ENCODE assay signal across 8 cellular contexts in the genomic region with DNA sequence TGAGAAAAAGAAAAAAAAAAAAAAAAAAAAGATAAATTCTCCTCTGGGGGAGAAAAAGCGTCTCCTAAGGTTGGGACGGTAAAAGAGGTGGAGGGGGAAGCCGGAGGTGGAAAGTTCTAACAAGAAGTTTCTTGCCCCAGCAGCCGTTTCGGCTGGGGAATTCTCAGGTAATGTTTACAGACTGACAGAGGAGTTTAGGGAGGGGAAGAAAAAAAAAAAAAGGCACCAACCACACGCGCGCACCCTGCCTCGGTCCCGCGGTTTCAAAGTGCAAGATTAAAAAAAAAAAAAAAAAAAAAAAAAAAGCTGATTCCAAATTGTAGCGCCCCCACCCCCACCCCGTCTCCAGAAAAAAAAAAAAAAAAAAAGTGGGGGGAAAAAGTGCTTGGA. TPM values are rescaled to one million over a fixed set of nuclear protein-coding genes. Genes with fewer than 3 reads are reported as not detected.
DNase-seq lines count a peak whose midpoint lies in the region; ATAC-seq and TF ChIP-seq lines count a peak whose summit lies in the region.

No MANE protein-coding gene starts in this region.

- peak overlapping the region in 1 of 3 donors; percentile 39 for H3K27ac Mint-ChIP-seq in IgD-negative memory B cell

- peak overlapping the region; percentile 98 for H3K27ac ChIP-seq in skeletal muscle tissue (ENCODE audit: low read depth, low read length)

- no peak for TF ChIP-seq CTCF in fibroblast of the aortic adventitia (IDR thresholded peaks at IDR 0.05; ENCODE audit: insufficient read depth, low read length)

- peak overlapping the region; percentile 92 for H3K4me3 ChIP-seq in fibroblast of the aortic adventitia (ENCODE audit: low read depth, low read length)
- peak overlapping the region; percentile 68 to 83 (median 81) for H3K4me3 ChIP-seq in skeletal muscle tissue (ENCODE audit: low read length in 3 of 3)

- peak; percentile 49 for DNase-seq in activated CD8-positive, alpha-beta memory T cell treated with anti-CD3 and anti-CD28 coated beads, Interleukin-2, amount 50 U/mL, for 4 hours
- DNase-seq in fibroblast of the aortic adventitia (ENCODE audit: low read depth) (no peak), dermis blood vessel endothelial cell (no peak)

- H3K9me3 ChIP-seq in skeletal muscle tissue (ENCODE audit: control insufficient read depth in 3 of 3, low read length in 3 of 3), result no peaks in the 10 kb centered on the region

- no peaks in the 10 kb centered on the region for H3K9me3 Mint-ChIP-seq in IgD-negative memory B cell

- H3K27me3 Mint-ChIP-seq in IgD-negative memory B cell, result peaks cover 31% of the 10 kb centered on the region

- H3K36me3 Mint-ChIP-seq in IgD-negative memory B cell, result no peaks in the 10 kb centered on the region

- no peak for ATAC-seq in activated CD4-positive, CD25-positive, alpha-beta regulatory T cell treated with anti-CD3 and anti-CD28 coated beads, Interleukin-2, amount 50 U/mL, for 24 hours
- no peak for ATAC-seq in HG02840 (IDR thresholded peaks at IDR 0.05; ENCODE audit: low FRiP score, unreplicated experiment)
- ATAC-seq in HG03469 (IDR thresholded peaks at IDR 0.05; ENCODE audit: unreplicated experiment), result no peak

- no peaks in the 10 kb centered on the region for H3K27me3 ChIP-seq in skeletal muscle tissue (ENCODE audit: control insufficient read depth in 3 of 3, insufficient read depth in 3 of 3, low read length in 3 of 3)

- peaks cover 60 to 72% (median 63%) of the 10 kb centered on the region in 3 donors for H3K4me1 ChIP-seq in skeletal muscle tissue (ENCODE audit: control insufficient read depth in 3 of 3, insufficient read depth in 3 of 3, low read length in 3 of 3)

- H3K4me1 Mint-ChIP-seq in IgD-negative memory B cell, result peaks cover 15 to 23% (median 20%) of the 10 kb centered on the region in 3 donors

- peak overlapping the region; percentile 95 to 97 (median 95) for H3K9ac ChIP-seq in skeletal muscle tissue (ENCODE audit: low read depth in 1 of 3, low read length in 3 of 3)

- peaks cover 0 to 3% (median 0%) of the 10 kb centered on the region in 3 donors for H3K36me3 ChIP-seq in skeletal muscle tissue (ENCODE audit: control insufficient read depth in 3 of 3, insufficient read depth in 3 of 3, low read length in 3 of 3)

- peak overlapping the region; percentile 87 to 95 (median 92) for H3K4me3 Mint-ChIP-seq in IgD-negative memory B cell

RNA-seq across cellular contexts. Expression of gene DHRS3, which starts 0.5 kb away (rescaled TPM):
- 1.5 TPM for polyA plus RNA-seq in IgD-negative memory B cell
- total RNA-seq in fibroblast of the aortic adventitia (ENCODE audit: low replicate concordance) (64.4 and 114 TPM in 2 replicates), skeletal muscle tissue (37.6 TPM), dermis blood vessel endothelial cell (57.1 and 121 TPM in 2 replicates)

RNA-seq across cellular contexts. Expression of gene AADACL4, which starts 26.4 kb away (rescaled TPM):
- not detected for polyA plus RNA-seq in IgD-negative memory B cell
- total RNA-seq in fibroblast of the aortic adventitia (ENCODE audit: low replicate concordance) (not detected in 2 replicates), skeletal muscle tissue (not detected), dermis blood vessel endothelial cell (not detected in 2 replicates)
